Comparison of ENCODE assay signal across 34 cellular contexts in the genomic region with DNA sequence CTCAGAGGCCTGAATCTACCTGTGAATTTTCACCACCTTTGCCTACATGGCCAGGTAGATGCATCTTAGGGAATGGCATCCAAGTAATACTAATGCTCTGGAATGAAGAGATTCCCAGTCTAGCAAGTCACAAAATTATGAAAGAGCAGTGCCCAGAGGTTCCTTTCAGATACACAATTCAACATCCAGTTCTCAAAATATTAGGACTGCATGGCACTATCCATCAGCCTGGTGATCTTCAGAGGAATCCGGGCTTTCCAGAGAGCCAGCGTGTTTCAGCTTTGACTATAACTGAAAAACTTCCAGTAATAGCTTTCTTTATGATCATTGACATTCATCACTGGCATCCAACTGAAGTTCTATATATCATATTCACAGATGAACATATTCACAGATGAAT.
"Had no signal": no experiment of that assay in that cellular context is flagged by ENCODE, and none has a peak within 500 bp of the region (broad histone marks: within the 10 kb centered on the region; RNA-seq: fewer than 3 reads in every experiment).

No MANE protein-coding gene starts in this region.

- H3K9me3 ChIP-seq: MG63 had no signal

- H3K4me3 ChIP-seq: MG63 had no signal

- H3K36me3 ChIP-seq: MG63 had no signal

- H3K9ac ChIP-seq: KMS-11 had no signal

- DNase-seq: Karpas-422, Kasumi-1, MG63, MM.1S, MV-4-11, NCI-H1048, NCI-H1092, NCI-H1092 treated with DMSO at 0.1 percent for 48 hours, NCI-H1105, NCI-H1105 treated with DMSO at 0.1 percent for 48 hours, NCI-H1417, NCI-H1417 treated with DMSO at 0.1 percent for 48 hours, NCI-H1436, NCI-H1436 treated with DMSO at 0.1 percent for 48 hours, NCI-H146, NCI-H1694, NCI-H1694 treated with DMSO at 0.1 percent for 48 hours, NCI-H187, NCI-H187 treated with DMSO at 0.1 percent for 48 hours, NCI-H1930, NCI-H2029, NCI-H2029 treated with DMSO at 0.1 percent for 48 hours, NCI-H2081, NCI-H2081 treated with DMSO at 0.1 percent for 48 hours, NCI-H2107, NCI-H2171, NCI-H2171 treated with DMSO at 0.1 percent for 48 hours, NCI-H2227 treated with DMSO at 0.1 percent for 48 hours, NCI-H226, NCI-H345, NCI-H446, NCI-H446 treated with DMSO at 0.1 percent for 48 hours, NCI-H510A had no signal

- H3K4me2 ChIP-seq: KMS-11 had no signal

- H3K27ac ChIP-seq: KMS-11 had no signal
